In genomic region chr15:74137544-74137920, GRCh38 we compare ENCODE assay signal across 1 cellular context.
TF ChIP-seq lines count a peak whose summit lies in the region.

No MANE protein-coding gene starts in this region.

TF ChIP-seq in SK-N-SH treated with all-trans-retinoic acid at 6 μM for 48 hours, 23 proteins besides CTCF, POLR2A, EP300 and RAD21 (continued from another document):
- TF ChIP-seq, protein P1, sequence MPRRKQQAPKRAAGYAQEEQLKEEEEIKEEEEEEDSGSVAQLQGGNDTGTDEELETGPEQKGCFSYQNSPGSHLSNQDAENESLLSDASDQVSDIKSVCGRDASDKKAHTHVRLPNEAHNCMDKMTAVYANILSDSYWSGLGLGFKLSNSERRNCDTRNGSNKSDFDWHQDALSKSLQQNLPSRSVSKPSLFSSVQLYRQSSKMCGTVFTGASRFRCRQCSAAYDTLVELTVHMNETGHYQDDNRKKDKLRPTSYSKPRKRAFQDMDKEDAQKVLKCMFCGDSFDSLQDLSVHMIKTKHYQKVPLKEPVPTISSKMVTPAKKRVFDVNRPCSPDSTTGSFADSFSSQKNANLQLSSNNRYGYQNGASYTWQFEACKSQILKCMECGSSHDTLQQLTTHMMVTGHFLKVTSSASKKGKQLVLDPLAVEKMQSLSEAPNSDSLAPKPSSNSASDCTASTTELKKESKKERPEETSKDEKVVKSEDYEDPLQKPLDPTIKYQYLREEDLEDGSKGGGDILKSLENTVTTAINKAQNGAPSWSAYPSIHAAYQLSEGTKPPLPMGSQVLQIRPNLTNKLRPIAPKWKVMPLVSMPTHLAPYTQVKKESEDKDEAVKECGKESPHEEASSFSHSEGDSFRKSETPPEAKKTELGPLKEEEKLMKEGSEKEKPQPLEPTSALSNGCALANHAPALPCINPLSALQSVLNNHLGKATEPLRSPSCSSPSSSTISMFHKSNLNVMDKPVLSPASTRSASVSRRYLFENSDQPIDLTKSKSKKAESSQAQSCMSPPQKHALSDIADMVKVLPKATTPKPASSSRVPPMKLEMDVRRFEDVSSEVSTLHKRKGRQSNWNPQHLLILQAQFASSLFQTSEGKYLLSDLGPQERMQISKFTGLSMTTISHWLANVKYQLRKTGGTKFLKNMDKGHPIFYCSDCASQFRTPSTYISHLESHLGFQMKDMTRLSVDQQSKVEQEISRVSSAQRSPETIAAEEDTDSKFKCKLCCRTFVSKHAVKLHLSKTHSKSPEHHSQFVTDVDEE (CRISPR knock-in tag; IDR thresholded peaks at IDR 0.05) = no peak
- no peak for TF ChIP-seq CSDC2 (CRISPR knock-in tag; IDR thresholded peaks at IDR 0.05)
